21 cellular contexts compared by ENCODE assay signal in the genomic region with DNA sequence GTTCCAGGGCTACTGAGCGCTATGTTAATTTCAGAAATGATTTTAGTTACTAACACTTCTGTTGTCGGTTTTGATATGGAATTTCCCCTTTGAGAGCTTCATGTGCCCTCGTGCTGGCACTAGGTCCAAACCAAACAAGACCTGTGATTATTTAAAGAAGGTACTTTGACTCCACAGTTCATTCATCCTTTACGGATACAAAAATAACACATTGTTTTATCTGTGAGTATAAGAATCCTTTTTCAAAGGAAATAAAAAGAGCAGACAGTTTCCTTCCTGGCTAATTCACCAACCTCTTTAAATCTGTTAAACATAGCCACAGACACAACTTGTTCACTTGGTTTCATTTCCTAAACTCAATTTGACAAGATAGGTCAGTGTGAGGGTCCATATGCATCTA.
"Had no signal": no experiment of that assay in that cellular context is flagged by ENCODE, and none has a peak within 500 bp of the region (broad histone marks: within the 10 kb centered on the region; RNA-seq: fewer than 3 reads in every experiment).

No MANE protein-coding gene starts in this region.

- H3K9me3 ChIP-seq: suprapubic skin had no signal

- H3K9me3 Mint-ChIP-seq: dendritic cell treated with granulocyte-macrophage colony-stimulating factor and Interleukin-4, amounts not matched to agents 40 ng/mL and 50 ng/mL, for 4 days had no signal

- H3K36me3 ChIP-seq: cardiac muscle cell, suprapubic skin had no signal

- H3K27ac ChIP-seq: cardiac muscle cell, skin epidermis, suprapubic skin had no signal

- H3K4me3 Mint-ChIP-seq: activated CD4-positive, alpha-beta T cell treated with anti-CD3 and anti-CD28 coated beads, Interleukin-2, amount 10 ng/mL, durations not matched to agents 7 days and 5 days; activated T-cell treated with anti-CD3 and anti-CD28 coated beads, Interleukin-2, amount 50 U/mL, for 72 hours; dendritic cell treated with granulocyte-macrophage colony-stimulating factor and Interleukin-4, amounts not matched to agents 40 ng/mL and 50 ng/mL, for 4 days; nephron progenitor cell; T-helper 1 cell treated with Interleukin-12 subunit alpha and Interleukin-12 subunit beta and Interleukin-4 antibody, amounts not matched to agents 30 μg/mL and 1 μg/mL, for 36 hours had no signal

- H3K27me3 Mint-ChIP-seq: stimulated activated naive CD8-positive, alpha-beta T cell treated with anti-CD3 and anti-CD28 coated beads, Interleukin-15, amount 100 ng/mL, for 72 hours had no signal

- ATAC-seq: activated CD4-positive, CD25-positive, alpha-beta regulatory T cell treated with anti-CD3 and anti-CD28 coated beads, Interleukin-2, amount 50 U/mL, for 24 hours; activated naive CD4-positive, alpha-beta T cell treated with anti-CD3 and anti-CD28 coated beads, Interleukin-2, amount 50 U/mL, for 72 hours; activated T-cell treated with anti-CD3 and anti-CD28 coated beads, Interleukin-2, amount 50 U/mL, for 72 hours; stimulated activated naive CD8-positive, alpha-beta T cell treated with anti-CD3 and anti-CD28 coated beads, Interleukin-15, amount 100 ng/mL, for 72 hours had no signal

- H3K4me1 ChIP-seq: suprapubic skin had no signal

- DNase-seq: activated CD4-positive, alpha-beta T cell treated with anti-CD3 and anti-CD28 coated beads, Interleukin-2, amount 10 ng/mL, durations not matched to agents 7 days and 5 days; activated gamma-delta T cell; activated T-cell treated with anti-CD3 and anti-CD28 coated beads, Interleukin-2, amount 50 U/mL, for 72 hours; amniotic stem cell; foreskin melanocyte; mesendoderm; nephron progenitor cell; nucleus accumbens; retina; stimulated activated CD4-positive, alpha-beta T cell treated with anti-CD3 and anti-CD28 coated beads, Interleukin-15, amount 100 ng/mL, for 24 hours; stimulated activated CD4-positive, alpha-beta T cell treated with anti-CD3 and anti-CD28 coated beads, Interleukin-2, amount 100 ng/mL, for 48 hours; stimulated activated naive CD8-positive, alpha-beta T cell treated with anti-CD3 and anti-CD28 coated beads, Interleukin-15, amount 100 ng/mL, for 72 hours; trophoblast cell had no signal

- H3K27me3 ChIP-seq: cardiac muscle cell, suprapubic skin had no signal

- FAIRE-seq: keratinocyte had no signal

- H3K4me3 ChIP-seq: cardiac muscle cell, skin epidermis, suprapubic skin had no signal

- H3K27ac Mint-ChIP-seq: activated CD4-positive, alpha-beta T cell treated with anti-CD3 and anti-CD28 coated beads, Interleukin-2, amount 10 ng/mL, durations not matched to agents 7 days and 5 days; activated naive CD4-positive, alpha-beta T cell treated with anti-CD3 and anti-CD28 coated beads, Interleukin-2, amount 50 U/mL, for 72 hours; activated T-cell treated with anti-CD3 and anti-CD28 coated beads, Interleukin-2, amount 50 U/mL, for 72 hours; dendritic cell treated with granulocyte-macrophage colony-stimulating factor and Interleukin-4, amounts not matched to agents 40 ng/mL and 50 ng/mL, for 4 days; nephron progenitor cell; stimulated activated naive CD8-positive, alpha-beta T cell treated with anti-CD3 and anti-CD28 coated beads, Interleukin-15, amount 100 ng/mL, for 72 hours; T-helper 1 cell treated with Interleukin-12 subunit alpha and Interleukin-12 subunit beta and Interleukin-4 antibody, amounts not matched to agents 30 μg/mL and 1 μg/mL, for 36 hours had no signal
